In genomic region chr6:135251416-135251815, GRCh38 we compare ENCODE assay signal across 1 cellular context.
TF ChIP-seq lines count a peak whose summit lies in the region.

No MANE protein-coding gene starts in this region.

TF ChIP-seq in HepG2, 621 proteins besides CTCF, POLR2A, EP300 and RAD21 (continued from another document and continues in another):
- TF ChIP-seq, protein P1, sequence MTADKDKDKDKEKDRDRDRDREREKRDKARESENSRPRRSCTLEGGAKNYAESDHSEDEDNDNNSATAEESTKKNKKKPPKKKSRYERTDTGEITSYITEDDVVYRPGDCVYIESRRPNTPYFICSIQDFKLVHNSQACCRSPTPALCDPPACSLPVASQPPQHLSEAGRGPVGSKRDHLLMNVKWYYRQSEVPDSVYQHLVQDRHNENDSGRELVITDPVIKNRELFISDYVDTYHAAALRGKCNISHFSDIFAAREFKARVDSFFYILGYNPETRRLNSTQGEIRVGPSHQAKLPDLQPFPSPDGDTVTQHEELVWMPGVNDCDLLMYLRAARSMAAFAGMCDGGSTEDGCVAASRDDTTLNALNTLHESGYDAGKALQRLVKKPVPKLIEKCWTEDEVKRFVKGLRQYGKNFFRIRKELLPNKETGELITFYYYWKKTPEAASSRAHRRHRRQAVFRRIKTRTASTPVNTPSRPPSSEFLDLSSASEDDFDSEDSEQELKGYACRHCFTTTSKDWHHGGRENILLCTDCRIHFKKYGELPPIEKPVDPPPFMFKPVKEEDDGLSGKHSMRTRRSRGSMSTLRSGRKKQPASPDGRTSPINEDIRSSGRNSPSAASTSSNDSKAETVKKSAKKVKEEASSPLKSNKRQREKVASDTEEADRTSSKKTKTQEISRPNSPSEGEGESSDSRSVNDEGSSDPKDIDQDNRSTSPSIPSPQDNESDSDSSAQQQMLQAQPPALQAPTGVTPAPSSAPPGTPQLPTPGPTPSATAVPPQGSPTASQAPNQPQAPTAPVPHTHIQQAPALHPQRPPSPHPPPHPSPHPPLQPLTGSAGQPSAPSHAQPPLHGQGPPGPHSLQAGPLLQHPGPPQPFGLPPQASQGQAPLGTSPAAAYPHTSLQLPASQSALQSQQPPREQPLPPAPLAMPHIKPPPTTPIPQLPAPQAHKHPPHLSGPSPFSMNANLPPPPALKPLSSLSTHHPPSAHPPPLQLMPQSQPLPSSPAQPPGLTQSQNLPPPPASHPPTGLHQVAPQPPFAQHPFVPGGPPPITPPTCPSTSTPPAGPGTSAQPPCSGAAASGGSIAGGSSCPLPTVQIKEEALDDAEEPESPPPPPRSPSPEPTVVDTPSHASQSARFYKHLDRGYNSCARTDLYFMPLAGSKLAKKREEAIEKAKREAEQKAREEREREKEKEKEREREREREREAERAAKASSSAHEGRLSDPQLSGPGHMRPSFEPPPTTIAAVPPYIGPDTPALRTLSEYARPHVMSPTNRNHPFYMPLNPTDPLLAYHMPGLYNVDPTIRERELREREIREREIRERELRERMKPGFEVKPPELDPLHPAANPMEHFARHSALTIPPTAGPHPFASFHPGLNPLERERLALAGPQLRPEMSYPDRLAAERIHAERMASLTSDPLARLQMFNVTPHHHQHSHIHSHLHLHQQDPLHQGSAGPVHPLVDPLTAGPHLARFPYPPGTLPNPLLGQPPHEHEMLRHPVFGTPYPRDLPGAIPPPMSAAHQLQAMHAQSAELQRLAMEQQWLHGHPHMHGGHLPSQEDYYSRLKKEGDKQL (CRISPR knock-in tag; IDR thresholded peaks at IDR 0.05; ENCODE audit: low read depth) = 0 out of 2 replicates have a peak, but pooled peaks have one; percentile 71
- TF ChIP-seq ZNF713 (CRISPR knock-in tag; IDR thresholded peaks at IDR 0.05) (no peak), TCF7L2 (IDR thresholded peaks at IDR 0.05; ENCODE audit: low read depth, low read length) (no peak), ZNF572 (CRISPR knock-in tag; IDR thresholded peaks at IDR 0.05) (no peak), FOXJ3 (CRISPR knock-in tag; IDR thresholded peaks at IDR 0.05; ENCODE audit: borderline replicate concordance) (no peak), ZNF335 (CRISPR knock-in tag; IDR thresholded peaks at IDR 0.05) (no peak), HCFC1 (IDR thresholded peaks at IDR 0.05; ENCODE audit: low read depth, low read length) (no peak), SMARCE1 (IDR thresholded peaks at IDR 0.05; ENCODE audit: borderline replicate concordance) (no peak), HDAC1 (CRISPR knock-in tag; IDR thresholded peaks at IDR 0.05) (no peak), ZNF720 (CRISPR knock-in tag; IDR thresholded peaks at IDR 0.05) (no peak), ZNF644 (CRISPR knock-in tag; IDR thresholded peaks at IDR 0.05; ENCODE audit: low read depth) (no peak), SRSF9 (IDR thresholded peaks at IDR 0.05; ENCODE audit: borderline replicate concordance, insufficient read depth, low read depth, low read length, poor library complexity, severe bottlenecking) (no peak), ZNF232 (CRISPR knock-in tag; IDR thresholded peaks at IDR 0.05; ENCODE audit: borderline replicate concordance) (no peak), RFX1 (IDR thresholded peaks at IDR 0.05) (no peak), ARNT2 (CRISPR knock-in tag; IDR thresholded peaks at IDR 0.05; ENCODE audit: low read depth) (no peak), FOXO4 (CRISPR knock-in tag; conservative IDR thresholded peaks at IDR 0.05) (no peak), SALL1 (CRISPR knock-in tag; IDR thresholded peaks at IDR 0.05) (peak; percentile 47; the same call in 1 of the 2 replicates), POLR2AphosphoS5 (IDR thresholded peaks at IDR 0.05; ENCODE audit: low read depth, low read length) (no peak), SSRP1 (CRISPR knock-in tag; IDR thresholded peaks at IDR 0.05) (no peak), PHF21A (CRISPR knock-in tag; IDR thresholded peaks at IDR 0.05) (peak; percentile 37; the same call in 1 of the 2 replicates), ZNF205 (CRISPR knock-in tag; IDR thresholded peaks at IDR 0.05) (peak; percentile 17; the same call in 1 of the 2 replicates), PRPF4 (IDR thresholded peaks at IDR 0.05; ENCODE audit: low read depth, low read length, poor library complexity, severe bottlenecking) (no peak), ZSCAN31 (CRISPR knock-in tag; IDR thresholded peaks at IDR 0.05; ENCODE audit: low read depth) (peak; percentile 39; the same call in 1 of the 2 replicates), NCOR1 (IDR thresholded peaks at IDR 0.05; ENCODE audit: borderline replicate concordance, low read length) (0 out of 2 replicates have a peak, but pooled peaks have one; percentile 36), HMGA1 (CRISPR knock-in tag; conservative IDR thresholded peaks at IDR 0.05) (no peak), PPARG (CRISPR knock-in tag; conservative IDR thresholded peaks at IDR 0.05) (peak; percentile 67), CCDC6 (CRISPR knock-in tag; IDR thresholded peaks at IDR 0.05) (no peak), ZZZ3 (CRISPR knock-in tag; IDR thresholded peaks at IDR 0.05; ENCODE audit: borderline replicate concordance) (no peak), SNAPC2 (CRISPR knock-in tag; IDR thresholded peaks at IDR 0.05) (no peak), KAT2B (IDR thresholded peaks at IDR 0.05; ENCODE audit: borderline replicate concordance, low read depth, low read length) (no peak), ZKSCAN8 (CRISPR knock-in tag; IDR thresholded peaks at IDR 0.05; ENCODE audit: borderline replicate concordance) (no peak), DMAP1 (CRISPR knock-in tag; IDR thresholded peaks at IDR 0.05) (no peak), SNAI1 (CRISPR knock-in tag; IDR thresholded peaks at IDR 0.05; ENCODE audit: borderline replicate concordance) (0 out of 2 replicates have a peak, but pooled peaks have one; percentile 36), ZMYM2 (CRISPR knock-in tag; IDR thresholded peaks at IDR 0.05) (no peak), ZNF17 (CRISPR knock-in tag; IDR thresholded peaks at IDR 0.05) (no peak), TBX2 (CRISPR knock-in tag; IDR thresholded peaks at IDR 0.05; ENCODE audit: borderline replicate concordance) (peak; percentile 65), WIZ (CRISPR knock-in tag; IDR thresholded peaks at IDR 0.05) (no peak), ZNF562 (CRISPR knock-in tag; IDR thresholded peaks at IDR 0.05; ENCODE audit: borderline replicate concordance) (no peak), MTF1 (CRISPR knock-in tag; IDR thresholded peaks at IDR 0.05) (no peak), ZBTB1 (CRISPR knock-in tag; IDR thresholded peaks at IDR 0.05; ENCODE audit: borderline replicate concordance) (no peak), ZNF256 (CRISPR knock-in tag; conservative IDR thresholded peaks at IDR 0.05) (no peak), NR3C1 (CRISPR knock-in tag; IDR thresholded peaks at IDR 0.05) (no peak), NFATC3 (CRISPR knock-in tag; IDR thresholded peaks at IDR 0.05) (no peak), ZNF253 (CRISPR knock-in tag; IDR thresholded peaks at IDR 0.05; ENCODE audit: borderline replicate concordance) (no peak), ZNF12 (CRISPR knock-in tag; IDR thresholded peaks at IDR 0.05) (no peak), ELF1 (CRISPR knock-in tag; IDR thresholded peaks at IDR 0.05) (no peak), ZNF18 (CRISPR knock-in tag; IDR thresholded peaks at IDR 0.05; ENCODE audit: insufficient replicate concordance) (no peak), HOXA9 (CRISPR knock-in tag; IDR thresholded peaks at IDR 0.05; ENCODE audit: borderline replicate concordance) (no peak)
- TF ChIP-seq, protein P2, sequence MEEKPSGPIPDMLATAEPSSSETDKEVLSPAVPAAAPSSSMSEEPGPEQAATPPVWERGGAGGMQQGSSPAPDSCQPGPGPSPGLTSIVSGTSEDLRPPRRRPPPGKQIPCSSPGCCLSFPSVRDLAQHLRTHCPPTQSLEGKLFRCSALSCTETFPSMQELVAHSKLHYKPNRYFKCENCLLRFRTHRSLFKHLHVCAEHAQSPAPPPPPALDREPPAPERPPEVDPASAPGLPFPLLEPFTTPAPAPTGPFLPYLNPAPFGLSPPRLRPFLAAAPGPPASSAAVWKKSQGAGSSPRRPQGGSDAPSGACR (CRISPR knock-in tag; IDR thresholded peaks at IDR 0.05) = no peak
- TF ChIP-seq, protein P3, sequence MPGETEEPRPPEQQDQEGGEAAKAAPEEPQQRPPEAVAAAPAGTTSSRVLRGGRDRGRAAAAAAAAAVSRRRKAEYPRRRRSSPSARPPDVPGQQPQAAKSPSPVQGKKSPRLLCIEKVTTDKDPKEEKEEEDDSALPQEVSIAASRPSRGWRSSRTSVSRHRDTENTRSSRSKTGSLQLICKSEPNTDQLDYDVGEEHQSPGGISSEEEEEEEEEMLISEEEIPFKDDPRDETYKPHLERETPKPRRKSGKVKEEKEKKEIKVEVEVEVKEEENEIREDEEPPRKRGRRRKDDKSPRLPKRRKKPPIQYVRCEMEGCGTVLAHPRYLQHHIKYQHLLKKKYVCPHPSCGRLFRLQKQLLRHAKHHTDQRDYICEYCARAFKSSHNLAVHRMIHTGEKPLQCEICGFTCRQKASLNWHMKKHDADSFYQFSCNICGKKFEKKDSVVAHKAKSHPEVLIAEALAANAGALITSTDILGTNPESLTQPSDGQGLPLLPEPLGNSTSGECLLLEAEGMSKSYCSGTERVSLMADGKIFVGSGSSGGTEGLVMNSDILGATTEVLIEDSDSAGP (CRISPR knock-in tag; IDR thresholded peaks at IDR 0.05; ENCODE audit: borderline replicate concordance) = no peak
- TF ChIP-seq, protein P4, sequence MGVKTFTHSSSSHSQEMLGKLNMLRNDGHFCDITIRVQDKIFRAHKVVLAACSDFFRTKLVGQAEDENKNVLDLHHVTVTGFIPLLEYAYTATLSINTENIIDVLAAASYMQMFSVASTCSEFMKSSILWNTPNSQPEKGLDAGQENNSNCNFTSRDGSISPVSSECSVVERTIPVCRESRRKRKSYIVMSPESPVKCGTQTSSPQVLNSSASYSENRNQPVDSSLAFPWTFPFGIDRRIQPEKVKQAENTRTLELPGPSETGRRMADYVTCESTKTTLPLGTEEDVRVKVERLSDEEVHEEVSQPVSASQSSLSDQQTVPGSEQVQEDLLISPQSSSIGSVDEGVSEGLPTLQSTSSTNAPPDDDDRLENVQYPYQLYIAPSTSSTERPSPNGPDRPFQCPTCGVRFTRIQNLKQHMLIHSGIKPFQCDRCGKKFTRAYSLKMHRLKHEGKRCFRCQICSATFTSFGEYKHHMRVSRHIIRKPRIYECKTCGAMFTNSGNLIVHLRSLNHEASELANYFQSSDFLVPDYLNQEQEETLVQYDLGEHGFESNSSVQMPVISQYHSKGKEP (CRISPR knock-in tag; IDR thresholded peaks at IDR 0.05) = no peak
- TF ChIP-seq, protein P5, sequence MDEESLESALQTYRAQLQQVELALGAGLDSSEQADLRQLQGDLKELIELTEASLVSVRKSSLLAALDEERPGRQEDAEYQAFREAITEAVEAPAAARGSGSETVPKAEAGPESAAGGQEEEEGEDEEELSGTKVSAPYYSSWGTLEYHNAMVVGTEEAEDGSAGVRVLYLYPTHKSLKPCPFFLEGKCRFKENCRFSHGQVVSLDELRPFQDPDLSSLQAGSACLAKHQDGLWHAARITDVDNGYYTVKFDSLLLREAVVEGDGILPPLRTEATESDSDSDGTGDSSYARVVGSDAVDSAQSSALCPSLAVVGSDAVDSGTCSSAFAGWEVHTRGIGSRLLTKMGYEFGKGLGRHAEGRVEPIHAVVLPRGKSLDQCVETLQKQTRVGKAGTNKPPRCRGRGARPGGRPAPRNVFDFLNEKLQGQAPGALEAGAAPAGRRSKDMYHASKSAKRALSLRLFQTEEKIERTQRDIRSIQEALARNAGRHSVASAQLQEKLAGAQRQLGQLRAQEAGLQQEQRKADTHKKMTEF (CRISPR knock-in tag; IDR thresholded peaks at IDR 0.05) = peak; percentile 18; the same call in 1 of the 2 replicates
- TF ChIP-seq, protein P6, sequence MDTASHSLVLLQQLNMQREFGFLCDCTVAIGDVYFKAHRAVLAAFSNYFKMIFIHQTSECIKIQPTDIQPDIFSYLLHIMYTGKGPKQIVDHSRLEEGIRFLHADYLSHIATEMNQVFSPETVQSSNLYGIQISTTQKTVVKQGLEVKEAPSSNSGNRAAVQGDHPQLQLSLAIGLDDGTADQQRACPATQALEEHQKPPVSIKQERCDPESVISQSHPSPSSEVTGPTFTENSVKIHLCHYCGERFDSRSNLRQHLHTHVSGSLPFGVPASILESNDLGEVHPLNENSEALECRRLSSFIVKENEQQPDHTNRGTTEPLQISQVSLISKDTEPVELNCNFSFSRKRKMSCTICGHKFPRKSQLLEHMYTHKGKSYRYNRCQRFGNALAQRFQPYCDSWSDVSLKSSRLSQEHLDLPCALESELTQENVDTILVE (CRISPR knock-in tag; IDR thresholded peaks at IDR 0.05) = peak; percentile 24; the same call in 1 of the 2 replicates
- TF ChIP-seq, protein P7, sequence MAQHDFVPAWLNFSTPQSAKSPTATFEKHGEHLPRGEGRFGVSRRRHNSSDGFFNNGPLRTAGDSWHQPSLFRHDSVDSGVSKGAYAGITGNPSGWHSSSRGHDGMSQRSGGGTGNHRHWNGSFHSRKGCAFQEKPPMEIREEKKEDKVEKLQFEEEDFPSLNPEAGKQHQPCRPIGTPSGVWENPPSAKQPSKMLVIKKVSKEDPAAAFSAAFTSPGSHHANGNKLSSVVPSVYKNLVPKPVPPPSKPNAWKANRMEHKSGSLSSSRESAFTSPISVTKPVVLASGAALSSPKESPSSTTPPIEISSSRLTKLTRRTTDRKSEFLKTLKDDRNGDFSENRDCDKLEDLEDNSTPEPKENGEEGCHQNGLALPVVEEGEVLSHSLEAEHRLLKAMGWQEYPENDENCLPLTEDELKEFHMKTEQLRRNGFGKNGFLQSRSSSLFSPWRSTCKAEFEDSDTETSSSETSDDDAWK (CRISPR knock-in tag; IDR thresholded peaks at IDR 0.05) = no peak
